ENCODE assay signal across 20 cellular contexts in the genomic region with DNA sequence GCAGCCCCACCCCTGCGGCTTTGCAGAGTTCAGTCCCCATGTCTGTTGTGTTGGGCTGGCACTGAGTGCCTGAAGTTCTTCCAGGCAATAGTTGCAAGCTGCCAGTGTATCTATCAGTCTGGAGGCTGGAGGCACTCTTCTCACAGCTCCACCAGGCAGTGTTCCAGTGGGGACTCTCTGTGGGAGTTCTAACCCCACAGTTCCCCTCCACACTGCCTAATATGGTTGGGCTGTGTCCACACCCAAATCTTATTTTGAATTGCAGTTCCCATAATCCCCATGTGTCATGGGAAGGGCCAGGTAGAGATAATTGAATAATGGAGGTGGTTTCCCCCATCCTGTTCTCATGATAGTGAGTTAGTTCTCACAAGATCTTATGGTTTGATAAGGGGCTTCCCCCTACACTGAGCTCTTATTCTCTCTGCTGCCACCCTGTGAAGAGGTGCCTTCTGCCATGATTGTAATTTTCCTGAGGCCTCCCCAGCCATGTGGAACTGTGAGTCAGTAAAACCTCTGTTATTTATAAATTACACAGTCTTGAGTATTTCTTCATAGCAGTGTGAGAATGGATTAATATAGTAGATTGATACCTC.
A peak's percentile ranks its signal among the peaks of the same experiment; 100 is the strongest.
DNase-seq lines count a peak whose midpoint lies in the region; ATAC-seq and TF ChIP-seq lines count a peak whose summit lies in the region.
"Had no signal": no experiment of that assay in that cellular context is flagged by ENCODE, and none has a peak within 500 bp of the region (broad histone marks: within the 10 kb centered on the region; RNA-seq: fewer than 3 reads in every experiment).

No MANE protein-coding gene starts in this region.

- peaks cover 6% of the 10 kb centered on the region for H3K36me3 Mint-ChIP-seq in stimulated activated naive CD8-positive, alpha-beta T cell treated with anti-CD3 and anti-CD28 coated beads, Interleukin-15, Interleukin-2, amounts not matched to agents 100 ng/mL and 50 ng/mL, for 24 hours (ENCODE audit: low read depth)
- H3K36me3 Mint-ChIP-seq in natural killer cell treated with Interleukin-12 subunit alpha and Interleukin-12 subunit beta and Interleukin-15 and Interleukin-18, amount 100 ng/mL, for 72 hours = peaks cover 27% of the 10 kb centered on the region
- H3K36me3 Mint-ChIP-seq: CD4-positive, CD25-positive, alpha-beta regulatory T cell had no signal

- DNase-seq in activated T-cell treated with anti-CD3 and anti-CD28 coated beads for 24 hours (ENCODE audit: low read depth) = peak; percentile 5
- no peak for DNase-seq in activated T-cell treated with anti-CD3 and anti-CD28 coated beads, Interleukin-2, amount 50 U/mL, for 48 hours
- peak; percentile 16 for DNase-seq in stimulated activated CD4-positive, alpha-beta T cell treated with anti-CD3 and anti-CD28 coated beads, Interleukin-15, amount 100 ng/mL, for 24 hours
- DNase-seq in stimulated activated CD4-positive, alpha-beta T cell treated with anti-CD3 and anti-CD28 coated beads, Interleukin-4, amount 100 ng/mL, for 4 hours = no peak
- DNase-seq in epithelial cell of proximal tubule (ENCODE audit: low read depth) = peak; percentile 45
- no peak for DNase-seq in natural killer cell treated with Interleukin-12 subunit alpha and Interleukin-12 subunit beta and Interleukin-15 and Interleukin-18, amount 100 ng/mL, for 72 hours (ENCODE audit: low spot score)
- DNase-seq: BE2C; CD4-positive, CD25-positive, alpha-beta regulatory T cell; DMS79; IMR-90; NCI-H1105 treated with DMSO at 0.1 percent for 48 hours; NCI-H2029 treated with DMSO at 0.1 percent for 48 hours; NCI-H226; NCI-H510A treated with DMSO at 0.1 percent for 48 hours; NCI-H748 treated with DMSO at 0.1 percent for 48 hours; PC-9; RPMI8226; SHP77 had no signal

- H3K27ac Mint-ChIP-seq in stimulated activated naive CD8-positive, alpha-beta T cell treated with anti-CD3 and anti-CD28 coated beads, Interleukin-15, Interleukin-2, amounts not matched to agents 100 ng/mL and 50 ng/mL, for 24 hours = peak overlapping the region; percentile 27
- H3K27ac Mint-ChIP-seq in natural killer cell treated with Interleukin-12 subunit alpha and Interleukin-12 subunit beta and Interleukin-15 and Interleukin-18, amount 100 ng/mL, for 72 hours = no peak overlapping the region
- H3K27ac Mint-ChIP-seq: CD4-positive, CD25-positive, alpha-beta regulatory T cell had no signal

- H3K4me3 Mint-ChIP-seq in stimulated activated naive CD8-positive, alpha-beta T cell treated with anti-CD3 and anti-CD28 coated beads, Interleukin-15, Interleukin-2, amounts not matched to agents 100 ng/mL and 50 ng/mL, for 24 hours = no peak overlapping the region
- no peak overlapping the region for H3K4me3 Mint-ChIP-seq in natural killer cell treated with Interleukin-12 subunit alpha and Interleukin-12 subunit beta and Interleukin-15 and Interleukin-18, amount 100 ng/mL, for 72 hours
- H3K4me3 Mint-ChIP-seq: CD4-positive, CD25-positive, alpha-beta regulatory T cell had no signal

- H3K9me3 Mint-ChIP-seq in stimulated activated naive CD8-positive, alpha-beta T cell treated with anti-CD3 and anti-CD28 coated beads, Interleukin-15, Interleukin-2, amounts not matched to agents 100 ng/mL and 50 ng/mL, for 24 hours = peaks cover 29% of the 10 kb centered on the region
- peaks cover 20% of the 10 kb centered on the region for H3K9me3 Mint-ChIP-seq in natural killer cell treated with Interleukin-12 subunit alpha and Interleukin-12 subunit beta and Interleukin-15 and Interleukin-18, amount 100 ng/mL, for 72 hours

- H3K4me1 Mint-ChIP-seq in stimulated activated naive CD8-positive, alpha-beta T cell treated with anti-CD3 and anti-CD28 coated beads, Interleukin-15, Interleukin-2, amounts not matched to agents 100 ng/mL and 50 ng/mL, for 24 hours (ENCODE audit: low read depth) = peaks cover 19% of the 10 kb centered on the region
- H3K4me1 Mint-ChIP-seq in natural killer cell treated with Interleukin-12 subunit alpha and Interleukin-12 subunit beta and Interleukin-15 and Interleukin-18, amount 100 ng/mL, for 72 hours (ENCODE audit: low read depth in 2 of 2) = peaks cover 0 to 10% of the 10 kb centered on the region in 2 donors
- H3K4me1 Mint-ChIP-seq: CD4-positive, CD25-positive, alpha-beta regulatory T cell had no signal

- no peaks in the 10 kb centered on the region for H3K27me3 Mint-ChIP-seq in stimulated activated naive CD8-positive, alpha-beta T cell treated with anti-CD3 and anti-CD28 coated beads, Interleukin-15, Interleukin-2, amounts not matched to agents 100 ng/mL and 50 ng/mL, for 24 hours
- peaks cover under 1 to 5% of the 10 kb centered on the region in 2 donors for H3K27me3 Mint-ChIP-seq in natural killer cell treated with Interleukin-12 subunit alpha and Interleukin-12 subunit beta and Interleukin-15 and Interleukin-18, amount 100 ng/mL, for 72 hours
- H3K27me3 Mint-ChIP-seq: CD4-positive, CD25-positive, alpha-beta regulatory T cell had no signal

- peak; percentile 21 for TF ChIP-seq CTCF in epithelial cell of proximal tubule (conservative IDR thresholded peaks at IDR 0.05; ENCODE audit: low read depth, low read length)

- no peak for ATAC-seq in natural killer cell treated with Interleukin-12 subunit alpha and Interleukin-12 subunit beta and Interleukin-15 and Interleukin-18, amount 100 ng/mL, for 72 hours
- ATAC-seq: A549 had no signal

- H3K4me3 ChIP-seq in epithelial cell of proximal tubule (ENCODE audit: low read depth, low read length) = no peak overlapping the region
- H3K4me3 ChIP-seq: A549, PC-9 had no signal

Comparison
In these comparisons a context has a peak if more than half of its experiments do, and no peak if none do; other contexts are left out.
1. DNase-seq: peak in activated T-cell treated with anti-CD3 and anti-CD28 coated beads for 24 hours (single experiment), stimulated activated CD4-positive, alpha-beta T cell treated with anti-CD3 and anti-CD28 coated beads, Interleukin-15, amount 100 ng/mL, for 24 hours (single experiment) and epithelial cell of proximal tubule (single experiment); none in activated T-cell treated with anti-CD3 and anti-CD28 coated beads, Interleukin-2, amount 50 U/mL, for 48 hours (0 of 2), stimulated activated CD4-positive, alpha-beta T cell treated with anti-CD3 and anti-CD28 coated beads, Interleukin-4, amount 100 ng/mL, for 4 hours (0 of 2) and natural killer cell treated with Interleukin-12 subunit alpha and Interleukin-12 subunit beta and Interleukin-15 and Interleukin-18, amount 100 ng/mL, for 72 hours (single experiment).